ENCODE assay signal across 33 cellular contexts in genomic region chr19:34979819-34980640, GRCh38.
"Had no signal": no experiment of that assay in that cellular context is flagged by ENCODE, and none has a peak within 500 bp of the region (broad histone marks: within the 10 kb centered on the region; RNA-seq: fewer than 3 reads in every experiment).

No MANE protein-coding gene starts in this region.

- H3K27me3 ChIP-seq: ascending aorta, cardiac muscle cell, gastrocnemius medialis, hepatocyte, neural progenitor cell, sigmoid colon had no signal

- H3K79me2 ChIP-seq: hepatocyte, parathyroid adenoma had no signal

- FAIRE-seq: small intestine, urothelium cell line had no signal

- ATAC-seq: activated CD4-positive, CD25-positive, alpha-beta regulatory T cell treated with anti-CD3 and anti-CD28 coated beads, Interleukin-2, amount 50 U/mL, for 24 hours; effector memory CD8-positive, alpha-beta T cell; gastrocnemius medialis; left lobe of liver; natural killer cell; psoas muscle; stimulated activated effector memory CD8-positive, alpha-beta T cell treated with anti-CD3 and anti-CD28 coated beads, Interleukin-12 subunit alpha, Interleukin-12 subunit beta, amount 100 ng/mL, for 72 hours had no signal

- H3K4me1 Mint-ChIP-seq: brain had no signal

- H2AFZ ChIP-seq: hepatocyte, neural progenitor cell, parathyroid adenoma had no signal

- H3K27me3 Mint-ChIP-seq: effector memory CD8-positive, alpha-beta T cell; stimulated activated naive CD8-positive, alpha-beta T cell treated with anti-CD3 and anti-CD28 coated beads, Interleukin-15, Interleukin-2, amounts not matched to agents 100 ng/mL and 50 ng/mL, for 24 hours had no signal

- H3K27ac ChIP-seq: ascending aorta, cardiac muscle cell, gastrocnemius medialis, hepatocyte, neural progenitor cell, parathyroid adenoma, psoas muscle, sigmoid colon, thoracic aorta had no signal

- H3K9ac ChIP-seq: neural progenitor cell, parathyroid adenoma had no signal

- H3K36me3 ChIP-seq: ascending aorta, cardiac muscle cell, gastrocnemius medialis, neural progenitor cell, sigmoid colon, thoracic aorta had no signal

- H3K9me3 ChIP-seq: gastrocnemius medialis, psoas muscle, thoracic aorta had no signal

- H3K27ac Mint-ChIP-seq: activated CD4-positive, alpha-beta memory T cell treated with anti-CD3 and anti-CD28 coated beads, Interleukin-2, amount 10 ng/mL, durations not matched to agents 7 days and 5 days; activated CD4-positive, alpha-beta T cell treated with anti-CD3 and anti-CD28 coated beads, Interleukin-2, amount 10 ng/mL, durations not matched to agents 24 days and 14 days; activated naive CD8-positive, alpha-beta T cell treated with anti-CD3 and anti-CD28 coated beads, Interleukin-2, amount 10 ng/mL, durations not matched to agents 7 days and 5 days; activated T-helper 2 cell treated with anti-CD3 and anti-CD28 coated beads, Interferon-gamma antibody, Interleukin-2, Interleukin-4, amounts not matched to agents 10 μg/mL and 5 μg/mL and 100 μg/mL, durations not matched to agents 14 hours and 24 hours and 36 hours; brain; effector memory CD8-positive, alpha-beta T cell; immature natural killer cell; natural killer cell; neural progenitor cell; stimulated activated effector memory CD8-positive, alpha-beta T cell treated with anti-CD3 and anti-CD28 coated beads, Interleukin-12 subunit alpha, Interleukin-12 subunit beta, amount 100 ng/mL, for 72 hours; stimulated activated naive CD8-positive, alpha-beta T cell treated with anti-CD3 and anti-CD28 coated beads, Interleukin-15, Interleukin-2, amounts not matched to agents 100 ng/mL and 50 ng/mL, for 24 hours had no signal

- H3K4me1 ChIP-seq: ascending aorta, neural progenitor cell, parathyroid adenoma, psoas muscle had no signal

- DNase-seq: activated CD4-positive, alpha-beta memory T cell treated with anti-CD3 and anti-CD28 coated beads, Interleukin-2, amount 10 ng/mL, durations not matched to agents 7 days and 5 days; activated CD4-positive, alpha-beta T cell treated with anti-CD3 and anti-CD28 coated beads, Interleukin-2, amount 10 ng/mL, durations not matched to agents 24 days and 14 days; activated CD8-positive, alpha-beta memory T cell treated with anti-CD3 and anti-CD28 coated beads, Interleukin-2, amount 50 U/mL, for 48 hours; activated naive CD4-positive, alpha-beta T cell treated with Interleukin-2 at 50 U/mL for 16 hours; activated naive CD8-positive, alpha-beta T cell treated with anti-CD3 and anti-CD28 coated beads, Interleukin-2, amount 10 ng/mL, durations not matched to agents 7 days and 5 days; activated T-cell treated with anti-CD3 and anti-CD28 coated beads, Interleukin-2, amount 50 U/mL, for 48 hours; cortex of kidney; effector memory CD8-positive, alpha-beta T cell; erythroblast; gastrocnemius medialis; immature natural killer cell; mesendoderm; natural killer cell; occipital lobe; stimulated activated CD4-positive, alpha-beta T cell treated with anti-CD3 and anti-CD28 coated beads, Interleukin-4, amount 100 ng/mL, for 24 hours; trophoblast cell had no signal

- H3K36me3 Mint-ChIP-seq: brain; immature natural killer cell; natural killer cell; neural progenitor cell; stimulated activated effector memory CD8-positive, alpha-beta T cell treated with anti-CD3 and anti-CD28 coated beads, Interleukin-12 subunit alpha, Interleukin-12 subunit beta, amount 100 ng/mL, for 72 hours had no signal

- H3K4me3 ChIP-seq: ascending aorta, cardiac muscle cell, gastrocnemius medialis, hepatocyte, lung, neural progenitor cell, psoas muscle, sigmoid colon, thoracic aorta had no signal

- H3K9me3 Mint-ChIP-seq: effector memory CD8-positive, alpha-beta T cell; natural killer cell; stimulated activated effector memory CD8-positive, alpha-beta T cell treated with anti-CD3 and anti-CD28 coated beads, Interleukin-12 subunit alpha, Interleukin-12 subunit beta, amount 100 ng/mL, for 72 hours had no signal

- H3K4me3 Mint-ChIP-seq: activated CD4-positive, alpha-beta memory T cell treated with anti-CD3 and anti-CD28 coated beads, Interleukin-2, amount 10 ng/mL, durations not matched to agents 7 days and 5 days; activated CD4-positive, alpha-beta T cell treated with anti-CD3 and anti-CD28 coated beads, Interleukin-2, amount 10 ng/mL, durations not matched to agents 24 days and 14 days; activated naive CD8-positive, alpha-beta T cell treated with anti-CD3 and anti-CD28 coated beads, Interleukin-2, amount 10 ng/mL, durations not matched to agents 7 days and 5 days; brain; effector memory CD8-positive, alpha-beta T cell; immature natural killer cell; natural killer cell; neural progenitor cell; stimulated activated effector memory CD8-positive, alpha-beta T cell treated with anti-CD3 and anti-CD28 coated beads, Interleukin-12 subunit alpha, Interleukin-12 subunit beta, amount 100 ng/mL, for 72 hours; stimulated activated naive CD8-positive, alpha-beta T cell treated with anti-CD3 and anti-CD28 coated beads, Interleukin-15, Interleukin-2, amounts not matched to agents 100 ng/mL and 50 ng/mL, for 24 hours had no signal

- H3K4me2 ChIP-seq: hepatocyte, neural progenitor cell had no signal
